Comparison of ENCODE assay signal across 31 cellular contexts in genomic region chr11:12246989-12247388, GRCh38.
DNase-seq lines count a peak whose midpoint lies in the region; ATAC-seq, FAIRE-seq and TF ChIP-seq lines count a peak whose summit lies in the region.
"Had no signal": no experiment of that assay in that cellular context is flagged by ENCODE, and none has a peak within 500 bp of the region (broad histone marks: within the 10 kb centered on the region; RNA-seq: fewer than 3 reads in every experiment).

No MANE protein-coding gene starts in this region.

- H3K27me3 ChIP-seq in HL-60 (ENCODE audit: insufficient read depth, poor library complexity, severe bottlenecking) = no peaks in the 10 kb centered on the region
- H3K27me3 ChIP-seq in astrocyte (ENCODE audit: insufficient read depth, low read length) = no peaks in the 10 kb centered on the region
- no peaks in the 10 kb centered on the region for H3K27me3 ChIP-seq in muscle layer of colon (ENCODE audit: control insufficient read depth in 1 of 2, insufficient read depth in 2 of 2, low read length in 2 of 2)
- H3K27me3 ChIP-seq: BLaER1, heart left ventricle, tibial nerve had no signal

- H3K4me3 ChIP-seq in HL-60 (replicated peaks; ENCODE audit: insufficient read depth, low read length) (no peak overlapping the region), astrocyte (ENCODE audit: insufficient read depth, low read depth, low read length) (no peak overlapping the region), muscle layer of colon (ENCODE audit: low read depth in 1 of 2, low read length in 2 of 2) (no peak overlapping the region)
- H3K4me3 ChIP-seq: BLaER1, heart left ventricle, tibial nerve had no signal

- DNase-seq in HL-60 (ENCODE audit: low read depth in 1 of 2, low spot score in 1 of 2) = peak; percentile 7 to 42
- DNase-seq in astrocyte (ENCODE audit: low read depth) = no peak
- DNase-seq in superior temporal gyrus (ENCODE audit: extremely low spot score) = peak; percentile 16
- DNase-seq in ureter (ENCODE audit: low spot score) = no peak
- no peak for DNase-seq in NCI-H2107 treated with DMSO at 0.1 percent for 48 hours (lab: John Stamatoyannopoulos, UW; ENCODE audit: unreplicated experiment)
- DNase-seq in NCI-H2171 treated with DMSO at 0.1 percent for 48 hours (lab: John Stamatoyannopoulos, UW) = no peak
- DNase-seq: activated CD4-positive, alpha-beta T cell treated with anti-CD3 and anti-CD28 coated beads, Interleukin-2, amount 50 U/mL, for 48 hours; activated T-cell treated with anti-CD3 and anti-CD28 coated beads, Interleukin-2, amount 50 U/mL, for 48 hours; DMS79; endodermal cell; foreskin fibroblast; HCEC 1CT; heart left ventricle; islet precursor cell; natural killer cell; NCI-H1048; NCI-H1694 treated with DMSO at 0.1 percent for 48 hours; NCI-H524 treated with DMSO at 0.1 percent for 48 hours; occipital lobe; OCI-M1; small intestine; stimulated activated naive CD8-positive, alpha-beta T cell treated with anti-CD3 and anti-CD28 coated beads, Interleukin-15, Interleukin-2, amounts not matched to agents 100 U/mL and 50 U/mL, for 24 hours; T-helper 2 cell had no signal

- peak overlapping the region; percentile 47 for H3K27ac Mint-ChIP-seq in astrocyte (ENCODE audit: unreplicated experiment)
- H3K27ac Mint-ChIP-seq: dendritic cell treated with granulocyte-macrophage colony-stimulating factor and Interleukin-4, amounts not matched to agents 40 ng/mL and 50 ng/mL, for 4 days; endodermal cell; natural killer cell had no signal

- H3K9me3 ChIP-seq in astrocyte (ENCODE audit: insufficient read depth, low read depth, low read length) (no peaks in the 10 kb centered on the region), muscle layer of colon (ENCODE audit: low read length) (no peaks in the 10 kb centered on the region)
- H3K9me3 ChIP-seq: BLaER1, heart left ventricle, tibial nerve had no signal

- no peak overlapping the region for H3K4me3 Mint-ChIP-seq in astrocyte (ENCODE audit: unreplicated experiment)
- H3K4me3 Mint-ChIP-seq: central memory CD8-positive, alpha-beta T cell; dendritic cell treated with granulocyte-macrophage colony-stimulating factor and Interleukin-4, amounts not matched to agents 40 ng/mL and 50 ng/mL, for 4 days; endodermal cell; natural killer cell had no signal

- H3K79me2 ChIP-seq in astrocyte (ENCODE audit: insufficient read depth, low read length) = peaks cover 21% of the 10 kb centered on the region

- peaks cover 88% of the 10 kb centered on the region for H3K36me3 ChIP-seq in astrocyte (ENCODE audit: insufficient read depth, low read length)
- peaks cover 22% of the 10 kb centered on the region for H3K36me3 ChIP-seq in muscle layer of colon (ENCODE audit: insufficient read depth, low read length)
- H3K36me3 ChIP-seq: BLaER1 had no signal

- no peaks in the 10 kb centered on the region for H3K9me3 Mint-ChIP-seq in astrocyte (ENCODE audit: unreplicated experiment)
- H3K9me3 Mint-ChIP-seq: central memory CD8-positive, alpha-beta T cell; dendritic cell treated with granulocyte-macrophage colony-stimulating factor and Interleukin-4, amounts not matched to agents 40 ng/mL and 50 ng/mL, for 4 days; endodermal cell; natural killer cell had no signal

- H4K20me1 ChIP-seq in astrocyte (ENCODE audit: insufficient read depth, low read length) = peaks cover 18% of the 10 kb centered on the region
- H4K20me1 ChIP-seq: BLaER1 had no signal

- H3K4me1 ChIP-seq in astrocyte (ENCODE audit: insufficient read depth, low read length) (peaks cover 8% of the 10 kb centered on the region), muscle layer of colon (ENCODE audit: insufficient read depth, low read length) (peaks cover 57% of the 10 kb centered on the region)

- H3K36me3 Mint-ChIP-seq in astrocyte (ENCODE audit: low read depth, unreplicated experiment) = peaks cover 68% of the 10 kb centered on the region

- no peak overlapping the region for H3K9ac ChIP-seq in astrocyte (ENCODE audit: low read length)
- H3K9ac ChIP-seq in muscle layer of colon (ENCODE audit: low read length) = no peak overlapping the region
- H3K9ac ChIP-seq: BLaER1 had no signal

- H2AFZ ChIP-seq in astrocyte (ENCODE audit: low read depth, low read length) = no peak overlapping the region

- no peak overlapping the region for H3K27ac ChIP-seq in HL-60 (replicated peaks)
- H3K27ac ChIP-seq in astrocyte (ENCODE audit: low read depth, low read length) = no peak overlapping the region
- H3K27ac ChIP-seq in muscle layer of colon (ENCODE audit: low read depth, low read length) = peak overlapping the region; percentile 78
- H3K27ac ChIP-seq: BLaER1 had no signal

- no peaks in the 10 kb centered on the region for H3K27me3 Mint-ChIP-seq in astrocyte (ENCODE audit: low read depth, unreplicated experiment)
- H3K27me3 Mint-ChIP-seq: central memory CD8-positive, alpha-beta T cell; dendritic cell treated with granulocyte-macrophage colony-stimulating factor and Interleukin-4, amounts not matched to agents 40 ng/mL and 50 ng/mL, for 4 days had no signal

- ATAC-seq in GM18517 (IDR thresholded peaks at IDR 0.05; ENCODE audit: unreplicated experiment) = no peak
- ATAC-seq: activated CD4-positive, CD25-positive, alpha-beta regulatory T cell treated with anti-CD3 and anti-CD28 coated beads, Interleukin-2, amount 50 U/mL, for 24 hours; natural killer cell; stimulated activated naive CD8-positive, alpha-beta T cell treated with anti-CD3 and anti-CD28 coated beads, Interleukin-15, Interleukin-2, amounts not matched to agents 100 U/mL and 50 U/mL, for 24 hours had no signal

- FAIRE-seq in astrocyte (lab: Jason Lieb, UNC) = no peak
- FAIRE-seq: G401.6, small intestine had no signal

- TF ChIP-seq CTCF in HL-60 (IDR thresholded peaks at IDR 0.05; ENCODE audit: insufficient read depth, low read length) (no peak), astrocyte (IDR thresholded peaks at IDR 0.05; ENCODE audit: insufficient read depth, low read depth, low read length) (no peak)

- H3K4me1 Mint-ChIP-seq in astrocyte (ENCODE audit: low read depth, unreplicated experiment) = peaks cover 34% of the 10 kb centered on the region

- no peak overlapping the region for H3K4me2 ChIP-seq in astrocyte (ENCODE audit: low read length)
- H3K4me2 ChIP-seq: BLaER1 had no signal

Comparison
In these comparisons a context has a peak if more than half of its experiments do, and no peak if none do; other contexts are left out.
1. DNase-seq: peak in HL-60 (2 of 2) and superior temporal gyrus (single experiment); none in astrocyte (single experiment), ureter (single experiment), NCI-H2107 treated with DMSO at 0.1 percent for 48 hours (single experiment) and NCI-H2171 treated with DMSO at 0.1 percent for 48 hours (single experiment).